ENCODE assay signal across 16 cellular contexts in genomic region chr1:154611150-154611865, GRCh38. TPM values are rescaled to one million over a fixed set of nuclear protein-coding genes. Genes with fewer than 3 reads are reported as not detected.
DNase-seq lines count a peak whose midpoint lies in the region; ATAC-seq and TF ChIP-seq lines count a peak whose summit lies in the region.
"Had no signal": no experiment of that assay in that cellular context is flagged by ENCODE, and none has a peak within 500 bp of the region (broad histone marks: within the 10 kb centered on the region; RNA-seq: fewer than 3 reads in every experiment).

No MANE protein-coding gene starts in this region.

- no peak overlapping the region for H3K4me3 Mint-ChIP-seq in activated CD4-positive, alpha-beta T cell treated with anti-CD3 and anti-CD28 coated beads for 36 hours
- H3K4me3 Mint-ChIP-seq in endodermal cell = no peak overlapping the region

- WGBS in endodermal cell (ENCODE audit: insufficient coverage in 1 of 2, insufficient read length in 1 of 2), 2 experiments = 35 to 36% methylated on average over 7 to 8 of the region's 10 CpGs

- peak overlapping the region; percentile 99 for H3K27ac Mint-ChIP-seq in activated CD4-positive, alpha-beta T cell treated with anti-CD3 and anti-CD28 coated beads for 36 hours
- H3K27ac Mint-ChIP-seq in endodermal cell = peak overlapping the region; percentile 44

- H3K9ac ChIP-seq in endodermal cell (ENCODE audit: extremely low read depth, low read length, poor library complexity, severe bottlenecking) = no peak overlapping the region

- CTCF ChIA-PET in activated CD4-positive, alpha-beta T cell treated with anti-CD3 and anti-CD28 coated beads for 36 hours (lab: Charles Lee) = interaction anchor here (0.6 kb wide), 2 partner anchors 17 to 69 kb away, joined by 3 read pairs; no protein-coding TSS in a partner anchor
- CTCF ChIA-PET in Panc1 (lab: Charles Lee) = interaction anchor here (0.6 to 0.7 kb wide), 2 partner anchors 213 to 257 kb away, joined by 3 to 5 read pairs; no protein-coding TSS in a partner anchor

- TF ChIP-seq CTCF in Panc1 (IDR thresholded peaks at IDR 0.05) = peak; percentile 18; the same call in 1 of the 2 replicates
- TF ChIP-seq CTCF in endodermal cell (conservative IDR thresholded peaks at IDR 0.05) = no peak

- H3K9me3 ChIP-seq in Panc1 (ENCODE audit: control insufficient read depth, insufficient read depth, low read depth, low read length) (no peaks in the 10 kb centered on the region), endodermal cell (ENCODE audit: control insufficient read depth, low read length) (no peaks in the 10 kb centered on the region), MG63 (no peaks in the 10 kb centered on the region)
- H3K9me3 ChIP-seq: A549, upper lobe of right lung had no signal

- intact Hi-C loops in activated CD4-positive, alpha-beta T cell treated with anti-CD3 and anti-CD28 coated beads for 36 hours (cut with DNase I, micrococcal nuclease) = no loop called here
- intact Hi-C loops in Panc1 (cut with micrococcal nuclease; ENCODE audit: unreplicated experiment) = no loop called here

- BruUV-seq in Panc1 (replicated peaks; lab: Mats Ljungman, UMichigan) = no TSS peak

- H3K27me3 ChIP-seq in Panc1 (ENCODE audit: control insufficient read depth, insufficient read depth, low read length) (no peaks in the 10 kb centered on the region), endodermal cell (ENCODE audit: control insufficient read depth, insufficient read depth, low read length, poor library complexity, severe bottlenecking) (no peaks in the 10 kb centered on the region), MG63 (no peaks in the 10 kb centered on the region)
- H3K27me3 ChIP-seq: upper lobe of right lung had no signal

- ATAC-seq in activated CD4-positive, alpha-beta T cell treated with anti-CD3 and anti-CD28 coated beads for 36 hours = no peak
- ATAC-seq in Panc1 = no peak
- no peak for ATAC-seq in HG02885 (IDR thresholded peaks at IDR 0.05; ENCODE audit: poor library complexity, unreplicated experiment)
- ATAC-seq: A549, HepG2, upper lobe of right lung had no signal

- H3K36me3 Mint-ChIP-seq in activated CD4-positive, alpha-beta T cell treated with anti-CD3 and anti-CD28 coated beads for 36 hours (ENCODE audit: low read depth) = peaks cover 17% of the 10 kb centered on the region
- H3K36me3 Mint-ChIP-seq in endodermal cell (ENCODE audit: low read depth) = no peaks in the 10 kb centered on the region

- H3K4me3 ChIP-seq in Panc1 (ENCODE audit: low read depth in 2 of 2, low read length in 2 of 2) (no peak overlapping the region), endodermal cell (ENCODE audit: low read length) (peak overlapping the region; percentile 44), MG63 (no peak overlapping the region)
- H3K4me3 ChIP-seq: A549, upper lobe of right lung had no signal

- peak overlapping the region; percentile 63 for H3K27ac ChIP-seq in Panc1 (ENCODE audit: low read length)
- no peak overlapping the region for H3K27ac ChIP-seq in endodermal cell (ENCODE audit: low read depth, low read length)
- H3K27ac ChIP-seq: A549, upper lobe of right lung had no signal

- no peaks in the 10 kb centered on the region for H3K27me3 Mint-ChIP-seq in activated CD4-positive, alpha-beta T cell treated with anti-CD3 and anti-CD28 coated beads for 36 hours
- peaks cover 9% of the 10 kb centered on the region for H3K27me3 Mint-ChIP-seq in endodermal cell (ENCODE audit: insufficient read depth)

- DNase-seq in activated CD4-positive, alpha-beta T cell treated with anti-CD3 and anti-CD28 coated beads for 36 hours = no peak
- no peak for DNase-seq in activated CD4-positive, alpha-beta T cell treated with anti-CD3 and anti-CD28 coated beads, Interleukin-2, amount 50 U/mL, for 48 hours
- DNase-seq in Panc1 (ENCODE audit: low read depth, low spot score) = no peak
- no peak for DNase-seq in endodermal cell
- peak; percentile 56 for DNase-seq in putamen (ENCODE audit: low spot score)
- DNase-seq in activated CD4-positive, alpha-beta T cell treated with anti-CD3 and anti-CD28 coated beads, Interleukin-2, amount 50 U/mL, for 1 hour = no peak
- no peak for DNase-seq in MG63
- DNase-seq: activated CD4-positive, alpha-beta T cell treated with anti-CD3 and anti-CD28 coated beads for 48 hours; EL; kidney; RPMI8226; upper lobe of right lung had no signal

- peaks cover 64% of the 10 kb centered on the region for H3K4me1 Mint-ChIP-seq in activated CD4-positive, alpha-beta T cell treated with anti-CD3 and anti-CD28 coated beads for 36 hours
- H3K4me1 Mint-ChIP-seq in endodermal cell = peaks cover 50% of the 10 kb centered on the region

- peaks cover 3% of the 10 kb centered on the region; the same call in 1 of the 2 replicates for H3K36me3 ChIP-seq in Panc1 (ENCODE audit: control insufficient read depth, insufficient read depth, low read length)
- H3K36me3 ChIP-seq in endodermal cell (ENCODE audit: control insufficient read depth, insufficient read depth, low read length) = no peaks in the 10 kb centered on the region
- H3K36me3 ChIP-seq in MG63 = peaks cover 8% of the 10 kb centered on the region
- H3K36me3 ChIP-seq: upper lobe of right lung had no signal

- H3K9me3 Mint-ChIP-seq in activated CD4-positive, alpha-beta T cell treated with anti-CD3 and anti-CD28 coated beads for 36 hours (ENCODE audit: low read depth) = no peaks in the 10 kb centered on the region
- no peaks in the 10 kb centered on the region for H3K9me3 Mint-ChIP-seq in endodermal cell

- in situ Hi-C loops in Panc1 (cut with HindIII; ENCODE audit: low pct_unique_long_range_greater_than_20kb, low sequenced_read_pairs) = no loop called here

- H3K4me1 ChIP-seq in Panc1 (ENCODE audit: control insufficient read depth, insufficient read depth, low read length) (peaks cover 36% of the 10 kb centered on the region), endodermal cell (ENCODE audit: control insufficient read depth, insufficient read depth, low read length) (peaks cover 20% of the 10 kb centered on the region)

- POLR2A ChIA-PET in activated CD4-positive, alpha-beta T cell treated with anti-CD3 and anti-CD28 coated beads for 36 hours (lab: Charles Lee) = interaction anchor here (0.7 to 1.0 kb wide), 2 partner anchors 16 to 116 kb away, joined by 3 to 7 read pairs; no protein-coding TSS in a partner anchor
- POLR2A ChIA-PET in Panc1 (lab: Charles Lee) = interaction anchor here (0.6 kb wide), 1 partner anchor 16 kb away, joined by 3 read pairs; no protein-coding TSS in a partner anchor

RNA-seq across cellular contexts. Expression of gene ADAR, which starts 3.3 kb away (rescaled TPM):
- 100 to 1,000 TPM; 310 to 332 TPM for total RNA-seq in activated CD4-positive, alpha-beta T cell treated with anti-CD3 and anti-CD28 coated beads for 36 hours
- total RNA-seq in Panc1 (2021; ENCODE audit: unreplicated experiment) = 136 TPM
- 88.1 TPM for polyA plus RNA-seq in Panc1 (2012; ENCODE audit: insufficient read length)
- total RNA-seq in endodermal cell = 100 to 1,000 TPM; 148 to 166 TPM
- polyA plus RNA-seq in endodermal cell (2013, experiment 1 of 2) = 90.5 TPM
- 91.7 TPM for polyA plus RNA-seq in endodermal cell (2013, experiment 2 of 2)
- total RNA-seq in MG63 (2014; rRNA removed; shearing (Covaris generic); ENCODE audit: low replicate concordance) = 63.6 and 63.9 TPM in 2 replicates

RNA-seq across cellular contexts. Expression of gene CHRNB2, which starts 43.7 kb away (rescaled TPM):
- total RNA-seq in activated CD4-positive, alpha-beta T cell treated with anti-CD3 and anti-CD28 coated beads for 36 hours = under 1 TPM in 1 of 2 experiments, not detected in 1; 0.07 TPM
- total RNA-seq in Panc1 (2021; ENCODE audit: unreplicated experiment) (0.21 TPM), endodermal cell (under 1 TPM; 0.18 to 0.55 TPM)
- polyA plus RNA-seq in Panc1 (2012; ENCODE audit: insufficient read length) = 0.56 TPM
- polyA plus RNA-seq in endodermal cell (2013, experiment 1 of 2) = 3.6 TPM
- polyA plus RNA-seq in endodermal cell (2013, experiment 2 of 2) = 3.1 TPM
- total RNA-seq in MG63 (2014; rRNA removed; shearing (Covaris generic); ENCODE audit: low replicate concordance) = not detected in 2 replicates
- total RNA-seq: fibroblast of lung, upper lobe of right lung had no signal

RNA-seq across cellular contexts. Expression of gene UBE2Q1, which starts 52.8 kb away (rescaled TPM):
- total RNA-seq in activated CD4-positive, alpha-beta T cell treated with anti-CD3 and anti-CD28 coated beads for 36 hours = 100 to 1,000 TPM in 1 of 2 experiments, 10 to 100 TPM in 1; 89.3 to 101 TPM
- total RNA-seq in Panc1 (2021; ENCODE audit: unreplicated experiment) = 96.0 TPM
- 153 TPM for polyA plus RNA-seq in Panc1 (2012; ENCODE audit: insufficient read length)
- total RNA-seq in endodermal cell = 10 to 100 TPM; 83.0 to 94.7 TPM
- polyA plus RNA-seq in endodermal cell (2013, experiment 1 of 2) = 80.8 TPM
- 55.1 TPM for polyA plus RNA-seq in endodermal cell (2013, experiment 2 of 2)
- 38.1 and 66.0 TPM in 2 replicates for total RNA-seq in MG63 (2014; rRNA removed; shearing (Covaris generic); ENCODE audit: low replicate concordance)
